ENCODE assay signal across 17 cellular contexts in genomic region chr12:3179731-3180130, GRCh38.
"Had no signal": no experiment of that assay in that cellular context is flagged by ENCODE, and none has a peak within 500 bp of the region (broad histone marks: within the 10 kb centered on the region; RNA-seq: fewer than 3 reads in every experiment).

No MANE protein-coding gene starts in this region.

- DNase-seq: activated CD4-positive, alpha-beta T cell treated with anti-CD3 and anti-CD28 coated beads for 4 hours; activated CD8-positive, alpha-beta T cell treated with anti-CD3 and anti-CD28 coated beads for 36 hours; activated effector memory CD4-positive, alpha-beta T cell treated with Interleukin-2 at 50 U/mL for 16 hours; activated T-cell treated with anti-CD3 and anti-CD28 coated beads, Interleukin-2, amount 50 U/mL, for 4 hours; left cardiac atrium; lower lobe of right lung; right cardiac atrium; stimulated activated CD4-positive, alpha-beta T cell treated with anti-CD3 and anti-CD28 coated beads, Interleukin-15, amount 100 ng/mL, for 24 hours; stimulated activated CD4-positive, alpha-beta T cell treated with anti-CD3 and anti-CD28 coated beads, Interleukin-4, amount 100 ng/mL, for 1 hour; stimulated activated naive B cell treated with anti-CD40 and anti-IgM and Interleukin-4, amounts not matched to agents 10 μg/mL and 1 μg/mL and 100 μg/mL, for 72 hours; tibial artery; uterus; WERI-Rb-1 had no signal

- H3K4me3 ChIP-seq: lower lobe of right lung, prostate gland, skin epidermis, tibial artery, uterus had no signal

- H3K27ac ChIP-seq: lower lobe of right lung, prostate gland, skin epidermis, tibial artery, uterus, WERI-Rb-1 had no signal

- H3K9me3 ChIP-seq: lower lobe of right lung, prostate gland, tibial artery, uterus had no signal

- ATAC-seq: activated CD8-positive, alpha-beta T cell treated with anti-CD3 and anti-CD28 coated beads for 36 hours; activated naive CD4-positive, alpha-beta T cell treated with anti-CD3 and anti-CD28 coated beads, Interleukin-2, amount 50 U/mL, for 72 hours; activated T-cell treated with anti-CD3 and anti-CD28 coated beads, Interleukin-2, amount 50 U/mL, for 4 hours; left cardiac atrium; lower lobe of right lung; right cardiac atrium; stimulated activated naive B cell treated with anti-CD40 and anti-IgM and Interleukin-4, amounts not matched to agents 10 μg/mL and 1 μg/mL and 100 μg/mL, for 72 hours had no signal

- H3K4me1 ChIP-seq: prostate gland, uterus had no signal

- H3K36me3 ChIP-seq: lower lobe of right lung, prostate gland, tibial artery, uterus, WERI-Rb-1 had no signal

- H3K27me3 ChIP-seq: tibial artery, uterus had no signal

- FAIRE-seq: endometrium had no signal
